1 cellular context compared by ENCODE assay signal in genomic region chr1:44549491-44549890, GRCh38.
TF ChIP-seq lines count a peak whose summit lies in the region.

No MANE protein-coding gene starts in this region.

TF ChIP-seq in H1, 55 proteins besides CTCF, POLR2A, EP300 and RAD21 (continued from another document):
- TF ChIP-seq, protein P1, sequence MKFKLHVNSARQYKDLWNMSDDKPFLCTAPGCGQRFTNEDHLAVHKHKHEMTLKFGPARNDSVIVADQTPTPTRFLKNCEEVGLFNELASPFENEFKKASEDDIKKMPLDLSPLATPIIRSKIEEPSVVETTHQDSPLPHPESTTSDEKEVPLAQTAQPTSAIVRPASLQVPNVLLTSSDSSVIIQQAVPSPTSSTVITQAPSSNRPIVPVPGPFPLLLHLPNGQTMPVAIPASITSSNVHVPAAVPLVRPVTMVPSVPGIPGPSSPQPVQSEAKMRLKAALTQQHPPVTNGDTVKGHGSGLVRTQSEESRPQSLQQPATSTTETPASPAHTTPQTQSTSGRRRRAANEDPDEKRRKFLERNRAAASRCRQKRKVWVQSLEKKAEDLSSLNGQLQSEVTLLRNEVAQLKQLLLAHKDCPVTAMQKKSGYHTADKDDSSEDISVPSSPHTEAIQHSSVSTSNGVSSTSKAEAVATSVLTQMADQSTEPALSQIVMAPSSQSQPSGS (IDR thresholded peaks at IDR 0.05; ENCODE audit: low read length) = no peak
- TF ChIP-seq, protein P2, sequence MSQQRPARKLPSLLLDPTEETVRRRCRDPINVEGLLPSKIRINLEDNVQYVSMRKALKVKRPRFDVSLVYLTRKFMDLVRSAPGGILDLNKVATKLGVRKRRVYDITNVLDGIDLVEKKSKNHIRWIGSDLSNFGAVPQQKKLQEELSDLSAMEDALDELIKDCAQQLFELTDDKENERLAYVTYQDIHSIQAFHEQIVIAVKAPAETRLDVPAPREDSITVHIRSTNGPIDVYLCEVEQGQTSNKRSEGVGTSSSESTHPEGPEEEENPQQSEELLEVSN (IDR thresholded peaks at IDR 0.05) = no peak
- no peak for TF ChIP-seq CEBPB (IDR thresholded peaks at IDR 0.05; ENCODE audit: low read depth, low read length)
- TF ChIP-seq HDAC2 (IDR thresholded peaks at IDR 0.05; ENCODE audit: borderline replicate concordance in 1 of 2, low read depth in 2 of 2, low read length in 2 of 2) = no peak
